8 cellular contexts compared by ENCODE assay signal in the genomic region with DNA sequence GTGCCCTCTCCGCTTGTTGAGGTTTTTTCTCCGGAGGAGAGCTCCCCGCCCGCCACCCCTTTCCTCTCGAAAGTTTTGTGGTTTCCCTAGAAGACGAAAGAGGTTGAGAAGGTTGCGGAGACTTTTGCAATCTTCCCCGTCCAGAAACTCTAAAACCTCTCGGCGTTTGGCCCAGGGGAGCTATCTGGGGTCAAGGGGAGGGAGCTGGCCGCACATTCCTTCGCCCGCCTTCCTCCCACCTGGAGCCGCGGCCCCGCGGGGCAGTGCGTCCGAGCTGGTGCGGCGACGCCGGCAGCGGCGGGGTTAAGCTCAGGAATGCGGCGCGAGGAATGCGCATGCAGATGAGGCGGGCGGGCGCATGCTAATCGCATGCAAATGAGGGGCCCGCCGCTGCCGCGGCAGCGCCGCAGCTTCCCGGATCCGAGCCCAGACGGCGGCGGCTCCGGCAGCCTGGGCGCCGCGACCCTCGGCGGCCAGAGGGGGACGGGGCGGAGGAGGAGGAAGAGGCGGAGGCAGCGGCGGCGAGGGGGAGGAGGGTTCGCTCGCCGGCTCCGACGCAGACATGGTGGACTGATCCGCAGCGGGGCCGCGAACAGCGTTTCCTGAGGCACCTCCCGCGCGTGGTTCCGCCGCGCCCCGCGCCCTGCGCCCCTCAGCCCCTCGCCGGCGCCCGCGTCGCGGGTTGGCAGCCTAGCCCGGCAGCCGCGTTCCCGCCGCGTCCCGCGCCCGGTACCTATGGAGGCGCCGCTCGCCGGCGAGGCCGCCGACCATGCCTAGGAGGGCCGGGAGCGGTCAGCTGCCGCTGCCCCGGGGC. TPM values are rescaled to one million over a fixed set of nuclear protein-coding genes. Genes with fewer than 3 reads are reported as not detected.
DNase-seq lines count a peak whose midpoint lies in the region; ATAC-seq and TF ChIP-seq lines count a peak whose summit lies in the region.

TSS of gene WWC2 (plus strand) at position 535 of the 814 bp plus-strand sequence. CDS start at position 770, 235 bp downstream.

- ATAC-seq in GM19395 (IDR thresholded peaks at IDR 0.05; ENCODE audit: unreplicated experiment), result peak; percentile 70
- ATAC-seq in naive thymus-derived CD4-positive, alpha-beta T cell, result peak; percentile 85

- CTCF ChIA-PET in naive thymus-derived CD4-positive, alpha-beta T cell (lab: Charles Lee), result interaction anchor here (0.6 to 1.4 kb wide), 5 partner anchors 23 to 171 kb away, joined by 3 to 5 read pairs (median 3); no protein-coding TSS in a partner anchor

- H3K36me3 Mint-ChIP-seq in naive thymus-derived CD4-positive, alpha-beta T cell, result no peaks in the 10 kb centered on the region

- peak within 1 kb of the TSS; percentile 51 to 87 (median 83) for H3K4me3 Mint-ChIP-seq in naive thymus-derived CD4-positive, alpha-beta T cell

- peaks cover 0 to 61% (median 0%) of the 10 kb centered on the region in 5 donors for H3K27me3 Mint-ChIP-seq in naive thymus-derived CD4-positive, alpha-beta T cell

- peak within 1 kb of the TSS; percentile 48 for H3K27ac ChIP-seq in naive thymus-derived CD4-positive, alpha-beta T cell (ENCODE audit: low read depth, low read length)

- H3K4me3 ChIP-seq in AG10803 (ENCODE audit: low read length), result peak within 1 kb of the TSS; percentile 92
- H3K4me3 ChIP-seq in fibroblast of the aortic adventitia (ENCODE audit: low read depth, low read length), result peak within 1 kb of the TSS; percentile 89
- H3K4me3 ChIP-seq in naive thymus-derived CD4-positive, alpha-beta T cell (ENCODE audit: low read length), result peak within 1 kb of the TSS; percentile 75

- peaks cover 0 to 4% of the 10 kb centered on the region in 2 donors for H3K4me1 ChIP-seq in naive thymus-derived CD4-positive, alpha-beta T cell (ENCODE audit: control insufficient read depth in 2 of 2, insufficient read depth in 2 of 2, low read length in 2 of 2)

- H3K4me1 Mint-ChIP-seq in naive thymus-derived CD4-positive, alpha-beta T cell, result peaks cover 3 to 53% (median 34%) of the 10 kb centered on the region in 7 donors

- H3K36me3 ChIP-seq in naive thymus-derived CD4-positive, alpha-beta T cell (ENCODE audit: control insufficient read depth in 2 of 3, insufficient read depth in 3 of 3, low read length in 3 of 3), result no peaks in the 10 kb centered on the region

- POLR2A ChIA-PET in naive thymus-derived CD4-positive, alpha-beta T cell (lab: Charles Lee), result interaction anchor here (1.0 to 1.6 kb wide), 3 partner anchors 181 to 345 kb away, joined by 4 to 5 read pairs (median 5); partner anchors contain the start of gene CDKN2AIP

- H3K27me3 ChIP-seq in naive thymus-derived CD4-positive, alpha-beta T cell (ENCODE audit: control insufficient read depth in 2 of 2, insufficient read depth in 2 of 2, low read length in 2 of 2), result peaks cover 0 to 2% of the 10 kb centered on the region in 2 donors

- intact Hi-C loops in naive thymus-derived CD4-positive, alpha-beta T cell (cut with micrococcal nuclease), result loop anchor here (1.0 to 10.0 kb wide), 8 partner anchors 26 to 1636 kb away; partner anchors contain the start of genes CDKN2AIP (in 1 of the 2), CENPU (in 1 of the 2), DCTD (in 1 of the 2) and RWDD4 (in 1 of the 2)

- peak within 1 kb of the TSS in 3 of 9 donors; percentile 56 to 72 (median 68) for H3K27ac Mint-ChIP-seq in naive thymus-derived CD4-positive, alpha-beta T cell

- peak; percentile 96 for DNase-seq in AG10803 (ENCODE audit: low read depth)
- peak; percentile 40 for DNase-seq in HS-27A (ENCODE audit: low read depth)
- DNase-seq in SIG-M5 treated with dmso at 0.1 percent for 504 hours (lab: John Stamatoyannopoulos, UW; ENCODE audit: unreplicated experiment), result peak; percentile 72
- DNase-seq in activated gamma-delta T cell treated with anti-CD3 and anti-CD28 coated beads, Interleukin-2, amount 50 U/mL, for 16 hours (ENCODE audit: low read depth), result peak; percentile 31
- peak; percentile 88 for DNase-seq in fibroblast of the aortic adventitia (ENCODE audit: low read depth)
- DNase-seq in naive thymus-derived CD4-positive, alpha-beta T cell, result peak; percentile 40 to 68 (median 62)
- DNase-seq in stimulated activated naive CD4-positive, alpha-beta T cell (lab: John Stamatoyannopoulos, UW), result peak; percentile 51 to 66 (median 61)

- no peaks in the 10 kb centered on the region for H3K9me3 ChIP-seq in naive thymus-derived CD4-positive, alpha-beta T cell (ENCODE audit: control insufficient read depth in 2 of 3, low read length in 3 of 3)

- no peaks in the 10 kb centered on the region for H3K9me3 Mint-ChIP-seq in naive thymus-derived CD4-positive, alpha-beta T cell

- TF ChIP-seq CTCF in AG10803 (conservative IDR thresholded peaks at IDR 0.05; ENCODE audit: low read length), result no peak
- TF ChIP-seq CTCF in fibroblast of the aortic adventitia (IDR thresholded peaks at IDR 0.05; ENCODE audit: insufficient read depth, low read length), result no peak

RNA-seq across cellular contexts. Expression of gene WWC2, which starts in this region (rescaled TPM):
- total RNA-seq in fibroblast of the aortic adventitia (ENCODE audit: low replicate concordance), result 21.5 and 47.0 TPM in 2 replicates
- 10 to 100 TPM in 3 of 5 experiments, 1 to 10 TPM in 1, under 1 TPM in 1; 0.07 to 13.8 (median 10.9) TPM for total RNA-seq in naive thymus-derived CD4-positive, alpha-beta T cell
- 1 to 10 TPM; 1.8 to 1.9 TPM for polyA plus RNA-seq in naive thymus-derived CD4-positive, alpha-beta T cell

Comparison
In these comparisons a context has a peak if more than half of its experiments do, and no peak if none do; other contexts are left out.
1. Peak in every context shown above with its lines: DNase-seq, ATAC-seq, H3K4me3 ChIP-seq and H3K27ac ChIP-seq.
2. DNase-seq: peak in every context shown above with its lines; median percentile 96 in AG10803; 88 in fibroblast of the aortic adventitia; 72 in SIG-M5 treated with dmso at 0.1 percent for 504 hours; 62 in naive thymus-derived CD4-positive, alpha-beta T cell; 61 in stimulated activated naive CD4-positive, alpha-beta T cell; 40 in HS-27A; 31 in activated gamma-delta T cell treated with anti-CD3 and anti-CD28 coated beads, Interleukin-2, amount 50 U/mL, for 16 hours.